In genomic region chr9:26893030-26893676, GRCh38 we compare ENCODE assay signal across 8 cellular contexts. TPM values are rescaled to one million over a fixed set of nuclear protein-coding genes. Genes with fewer than 3 reads are reported as not detected.
A peak's percentile ranks its signal among the peaks of the same experiment; 100 is the strongest.
DNase-seq lines count a peak whose midpoint lies in the region; ATAC-seq, FAIRE-seq and TF ChIP-seq lines count a peak whose summit lies in the region.

No MANE protein-coding gene starts in this region.

- DNase-seq in stimulated activated naive CD8-positive, alpha-beta T cell treated with anti-CD3 and anti-CD28 coated beads, Interleukin-15, Interleukin-2, amounts not matched to agents 100 U/mL and 50 U/mL, for 24 hours = no peak
- DNase-seq in GM12878 (ENCODE audit: low read depth, low spot score) = no peak
- no peak for DNase-seq in epidermal melanocyte (ENCODE audit: insufficient read length, low spot score)
- DNase-seq in activated CD4-positive, alpha-beta T cell treated with anti-CD3 and anti-CD28 coated beads, Interleukin-2, amount 50 U/mL, for 1 hour = no peak
- DNase-seq in mucosa of gallbladder (ENCODE audit: low spot score) = no peak

- TF ChIP-seq RAD21 in GM12878 (IDR thresholded peaks at IDR 0.05; ENCODE audit: insufficient read depth, low read depth, low read length) = no peak

- H3K4me1 ChIP-seq in GM12878 (ENCODE audit: control insufficient read depth, insufficient read depth, low read length) (no peaks in the 10 kb centered on the region), mesodermal cell (ENCODE audit: control insufficient read depth, insufficient read depth, low read length, poor library complexity, severe bottlenecking) (no peaks in the 10 kb centered on the region)

- H3K79me2 ChIP-seq in GM12878 (ENCODE audit: control insufficient read depth, insufficient read depth, low read length) = peaks cover 39% of the 10 kb centered on the region

- peaks cover 3% of the 10 kb centered on the region for H3K36me3 Mint-ChIP-seq in stimulated activated naive CD8-positive, alpha-beta T cell treated with anti-CD3 and anti-CD28 coated beads, Interleukin-15, Interleukin-2, amounts not matched to agents 100 ng/mL and 50 ng/mL, for 24 hours (ENCODE audit: low read depth)

- TF ChIP-seq POLR2A in GM12878 (IDR thresholded peaks at IDR 0.05; ENCODE audit: low read depth, low read length) = no peak

- H3K36me3 ChIP-seq in GM12878 (ENCODE audit: control insufficient read depth in 2 of 2, insufficient read depth in 2 of 2, low read length in 1 of 2) (no peaks in the 10 kb centered on the region), mesodermal cell (ENCODE audit: control insufficient read depth, insufficient read depth, low read length) (no peaks in the 10 kb centered on the region)

- no peak for ATAC-seq in stimulated activated naive CD8-positive, alpha-beta T cell treated with anti-CD3 and anti-CD28 coated beads, Interleukin-15, Interleukin-2, amounts not matched to agents 100 U/mL and 50 U/mL, for 24 hours
- ATAC-seq in GM12878 = no peak
- no peak for ATAC-seq in GM18873 (IDR thresholded peaks at IDR 0.05; ENCODE audit: low FRiP score, unreplicated experiment)

- peak overlapping the region; percentile 96 for H3K9ac ChIP-seq in GM12878 (ENCODE audit: control insufficient read depth, insufficient read depth, low read length)

- FAIRE-seq in GM12878 (lab: Jason Lieb, UNC) = no peak

- TF ChIP-seq EP300 in GM12878 (IDR thresholded peaks at IDR 0.05; ENCODE audit: borderline replicate concordance in 1 of 2, control insufficient read depth in 1 of 2, low read depth in 2 of 2, low read length in 2 of 2) = no peak

- no peak for TF ChIP-seq CTCF in GM12878 (IDR thresholded peaks at IDR 0.05 in 2 of 3, conservative IDR thresholded peaks at IDR 0.05 in 1 of 3; ENCODE audit: control insufficient read depth in 2 of 3, extremely low read depth in 1 of 3, insufficient read depth in 1 of 3, low read depth in 3 of 3, low read length in 3 of 3)

- H3K27me3 Mint-ChIP-seq in stimulated activated naive CD8-positive, alpha-beta T cell treated with anti-CD3 and anti-CD28 coated beads, Interleukin-15, Interleukin-2, amounts not matched to agents 100 ng/mL and 50 ng/mL, for 24 hours = no peaks in the 10 kb centered on the region

- SMC1A ChIA-PET in GM12878 (lab: Charles Lee; ENCODE audit: uncharacterized antibody, unreplicated experiment) = interaction anchor here (1.0 to 2.4 kb wide), 3 partner anchors 18 to 62 kb away, joined by 3 to 7 read pairs (median 7); partner anchors contain the start of gene IFT74

- peak overlapping the region; percentile 98 for H3K27ac Mint-ChIP-seq in stimulated activated naive CD8-positive, alpha-beta T cell treated with anti-CD3 and anti-CD28 coated beads, Interleukin-15, Interleukin-2, amounts not matched to agents 100 ng/mL and 50 ng/mL, for 24 hours

- peak overlapping the region; percentile 97 for H3K27ac ChIP-seq in GM12878 (ENCODE audit: control insufficient read depth, insufficient read depth)
- H3K27ac ChIP-seq in mesodermal cell (ENCODE audit: low read depth, low read length, severe bottlenecking) = peak overlapping the region; percentile 97

- POLR2A ChIA-PET in GM12878 (lab: Charles Lee) = interaction anchor here (0.6 to 3.5 kb wide), 7 partner anchors 35 to 118 kb away, joined by 3 to 20 read pairs (median 3); partner anchors contain the start of genes IFT74 and PLAA

- no peaks in the 10 kb centered on the region for H4K20me1 ChIP-seq in GM12878 (ENCODE audit: control insufficient read depth, insufficient read depth)

- in situ Hi-C loops in GM12878 (cut with MboI) = no loop called here

- intact Hi-C loops in GM12878 (cut with micrococcal nuclease; ENCODE audit: unreplicated experiment) = loop anchor here (2.0 kb wide), 1 partner anchor 54 kb away; the partner anchor contains the start of gene PLAA

- H3K4me1 Mint-ChIP-seq in stimulated activated naive CD8-positive, alpha-beta T cell treated with anti-CD3 and anti-CD28 coated beads, Interleukin-15, Interleukin-2, amounts not matched to agents 100 ng/mL and 50 ng/mL, for 24 hours (ENCODE audit: low read depth) = peaks cover 38% of the 10 kb centered on the region

- peak overlapping the region; percentile 68 for H3K4me3 ChIP-seq in GM12878
- peak overlapping the region; percentile 95 for H3K4me3 ChIP-seq in mesodermal cell (ENCODE audit: extremely low read depth, insufficient read depth, low read length, poor library complexity, severe bottlenecking)

- peak overlapping the region; percentile 97 for H3K4me3 Mint-ChIP-seq in stimulated activated naive CD8-positive, alpha-beta T cell treated with anti-CD3 and anti-CD28 coated beads, Interleukin-15, Interleukin-2, amounts not matched to agents 100 ng/mL and 50 ng/mL, for 24 hours

- BruUV-seq in GM12878 (replicated peaks; lab: Mats Ljungman, UMichigan) = TSS peak; percentile 99

- H3K9me3 Mint-ChIP-seq in stimulated activated naive CD8-positive, alpha-beta T cell treated with anti-CD3 and anti-CD28 coated beads, Interleukin-15, Interleukin-2, amounts not matched to agents 100 ng/mL and 50 ng/mL, for 24 hours = peaks cover 7% of the 10 kb centered on the region

- RAD21 ChIA-PET in GM12878 (lab: Charles Lee; ENCODE audit: unreplicated experiment) = interaction anchor here (1.6 kb wide), 1 partner anchor 62 kb away, joined by 4 read pairs; no protein-coding TSS in a partner anchor

- H2AFZ ChIP-seq in GM12878 (ENCODE audit: control insufficient read depth, low read depth, low read length) = peak overlapping the region; percentile 97

- CTCF ChIA-PET in GM12878 (lab: Yijun Ruan, JAX) = interaction anchor here (1.4 to 2.5 kb wide), 2 partner anchors 62 to 384 kb away, joined by 3 to 10 read pairs; no protein-coding TSS in a partner anchor

- H3K4me2 ChIP-seq in GM12878 (ENCODE audit: control insufficient read depth, insufficient read depth) = peak overlapping the region; percentile 58

- WGBS in GM12878 (ENCODE audit: insufficient coverage, insufficient replicate concordance, low lambda C conversion rate, missing lambda C conversion rate) = 20% methylated on average over 7 of the region's 7 CpGs
- 15 to 56% methylated on average over 2 to 3 of the region's 7 CpGs for whole genome bisulfite sequencing in mesodermal cell (ENCODE audit: insufficient coverage in 2 of 2), 2 experiments

- H3K9me3 ChIP-seq in GM12878 (replicated peaks; ENCODE audit: control insufficient read depth, insufficient read depth, low read length) (no peaks in the 10 kb centered on the region; the same call in 2 of the 3 replicates), mesodermal cell (ENCODE audit: control insufficient read depth, low read length) (no peaks in the 10 kb centered on the region)

- H3K27me3 ChIP-seq in GM12878 (replicated peaks in 1 of 2; ENCODE audit: control insufficient read depth in 2 of 2, insufficient read depth in 2 of 2, low read length in 1 of 2) = no peaks in the 10 kb centered on the region

TF ChIP-seq in GM12878, 131 proteins besides CTCF, POLR2A, EP300 and RAD21:
- TF ChIP-seq MTA3 (IDR thresholded peaks at IDR 0.05; ENCODE audit: borderline replicate concordance, low read length) (peak; percentile 61; the same call in 1 of the 2 replicates), PAX8 (IDR thresholded peaks at IDR 0.05) (peak; percentile 26; the same call in 1 of the 2 replicates), SMARCA5 (IDR thresholded peaks at IDR 0.05) (no peak), NRF1 (conservative IDR thresholded peaks at IDR 0.05; ENCODE audit: low read depth, low read length) (no peak), CHD1 (IDR thresholded peaks at IDR 0.05; ENCODE audit: low read depth, low read length) (no peak)

RNA-seq across cellular contexts. Expression of gene CAAP1, which starts 0.6 kb away (rescaled TPM):
- total RNA-seq in GM12878 (2013; cell fraction: nucleolus; rRNA removed) = 42.1 and 52.4 TPM in 2 replicates
- total RNA-seq in GM12878 (2014; rRNA removed) = 15.6 and 21.7 TPM in 2 replicates
- 21.1 and 21.8 TPM in 2 replicates for total RNA-seq in GM12878 (2014; rRNA removed; fragmentation: Illumina TruSeq; extraction: Trizol)
- total RNA-seq in GM12878 (2021) = 19.3 and 20.3 TPM in 2 replicates
- polyA plus RNA-seq in GM12878 (2011; ENCODE audit: low read depth) = 6.5 TPM
- 25.4 and 47.1 TPM in 2 replicates for polyA plus RNA-seq in GM12878 (2011; rRNA removed)
- 10.8 and 20.8 TPM in 2 replicates for polyA plus RNA-seq in GM12878 (2011; cell fraction: cytosol; rRNA removed)
- polyA plus RNA-seq in GM12878 (2011; cell fraction: nucleus; rRNA removed) = 11.9 and 15.8 TPM in 2 replicates
- polyA plus RNA-seq in GM12878 (2012) = 11.8 and 11.9 TPM in 2 replicates
- polyA plus RNA-seq in GM12878 (2014; fragmentation: Illumina TruSeq; extraction: Trizol) = 23.6 and 29.0 TPM in 2 replicates
- polyA plus RNA-seq in GM12878 (2014; fragmentation: Nextera tagmentation; extraction: Ambion mirVana) = 10 to 100 TPM; 11.0 to 11.9 TPM
- 11.9 and 16.0 TPM in 2 replicates for polyA plus RNA-seq in GM12878 (2014; rRNA removed)
- 10 to 100 TPM; 25.0 to 27.5 TPM for polyA plus RNA-seq in GM12878 (2016; fragmentation: Nextera tagmentation; extraction: Ambion mirVana)
- 5.7 and 7.8 TPM in 2 replicates for polyA minus RNA-seq in GM12878 (2011; rRNA and poly(A)+ RNA removed)
- polyA minus RNA-seq in GM12878 (2011; cell fraction: cytosol; rRNA and poly(A)+ RNA removed) = 7.3 and 10.3 TPM in 2 replicates
- polyA minus RNA-seq in GM12878 (2011; cell fraction: nucleus; rRNA and poly(A)+ RNA removed) = 12.0 and 21.2 TPM in 2 replicates
- 17.8 TPM for polyA plus RNA-seq in mesodermal cell (2013, experiment 1 of 2)
- 17.5 TPM for polyA plus RNA-seq in mesodermal cell (2013, experiment 2 of 2)
- total RNA-seq in mucosa of gallbladder = 19.8 TPM

RNA-seq across cellular contexts. Expression of gene PLAA, which starts 53.9 kb away (rescaled TPM):
- 35.3 and 39.0 TPM in 2 replicates for total RNA-seq in GM12878 (2013; cell fraction: nucleolus; rRNA removed)
- total RNA-seq in GM12878 (2014; rRNA removed) (36.3 and 36.6 TPM in 2 replicates), GM12878 (2014; rRNA removed; fragmentation: Illumina TruSeq; extraction: Trizol) (32.9 and 34.2 TPM in 2 replicates), GM12878 (2021) (32.7 and 35.3 TPM in 2 replicates), mucosa of gallbladder (23.6 TPM)
- 18.4 TPM for polyA plus RNA-seq in GM12878 (2011; ENCODE audit: low read depth)
- polyA plus RNA-seq in GM12878 (2011; rRNA removed) (18.4 and 22.7 TPM in 2 replicates), GM12878 (2014; fragmentation: Illumina TruSeq; extraction: Trizol) (41.2 and 59.9 TPM in 2 replicates), GM12878 (2014; fragmentation: Nextera tagmentation; extraction: Ambion mirVana) (10 to 100 TPM in 1 of 2 experiments, 1 to 10 TPM in 1; 5.6 to 10.4 TPM), GM12878 (2014; rRNA removed) (29.1 and 29.7 TPM in 2 replicates), GM12878 (2016; fragmentation: Nextera tagmentation; extraction: Ambion mirVana) (10 to 100 TPM; 41.6 to 42.4 TPM)
- polyA plus RNA-seq in GM12878 (2011; cell fraction: cytosol; rRNA removed) = 10.4 and 10.5 TPM in 2 replicates
- polyA plus RNA-seq in GM12878 (2011; cell fraction: nucleus; rRNA removed) = 14.0 and 21.8 TPM in 2 replicates
- polyA plus RNA-seq in GM12878 (2012) = 18.8 and 23.2 TPM in 2 replicates
- polyA minus RNA-seq in GM12878 (2011; rRNA and poly(A)+ RNA removed) = 14.1 and 21.4 TPM in 2 replicates
- polyA minus RNA-seq in GM12878 (2011; cell fraction: cytosol; rRNA and poly(A)+ RNA removed) = 14.7 and 17.6 TPM in 2 replicates
- 15.1 and 26.7 TPM in 2 replicates for polyA minus RNA-seq in GM12878 (2011; cell fraction: nucleus; rRNA and poly(A)+ RNA removed)
- polyA plus RNA-seq in mesodermal cell (2013, experiment 1 of 2) = 35.1 TPM
- polyA plus RNA-seq in mesodermal cell (2013, experiment 2 of 2) = 44.4 TPM
